ENCODE assay signal across 8 cellular contexts in genomic region chrX:132957211-132958085, GRCh38. TPM values are rescaled to one million over a fixed set of nuclear protein-coding genes. Genes with fewer than 3 reads are reported as not detected.
A peak's percentile ranks its signal among the peaks of the same experiment; 100 is the strongest.
DNase-seq lines count a peak whose midpoint lies in the region; ATAC-seq and TF ChIP-seq lines count a peak whose summit lies in the region.

No MANE protein-coding gene starts in this region.

- H3K4me2 ChIP-seq in HCT116 (ENCODE audit: low read length), result peak overlapping the region; percentile 87

- H3K27ac ChIP-seq in HCT116 (ENCODE audit: low read depth, low read length), result peak overlapping the region; percentile 74

- no peak for DNase-seq in HCT116 (ENCODE audit: low read depth, low spot score)
- DNase-seq in T-helper 2 cell treated with Interferon-gamma antibody and Interleukin-4, amounts not matched to agents 5 μg/mL and 100 μg/mL, for 36 hours (ENCODE audit: low spot score), result no peak
- peak; percentile 19 to 83 (median 58) for DNase-seq in head of caudate nucleus
- no peak for DNase-seq in retinal pigment epithelial cell (ENCODE audit: low read depth)
- no peak for DNase-seq in RPMI8226
- DNase-seq in NCI-H510A treated with DMSO at 0.1 percent for 48 hours (lab: John Stamatoyannopoulos, UW), result no peak
- no peak for DNase-seq in NCI-H1048 (lab: John Stamatoyannopoulos, UW)
- no peak for DNase-seq in DMS153 treated with DMSO at 0.1 percent for 48 hours (lab: John Stamatoyannopoulos, UW; ENCODE audit: unreplicated experiment)

- H3K4me3 ChIP-seq in HCT116 (replicated peaks in 1 of 2; ENCODE audit: low read depth in 1 of 2, low read length in 2 of 2) (peak overlapping the region; percentile 53 to 64), retinal pigment epithelial cell (ENCODE audit: low read length) (peak overlapping the region; percentile 54)

- TF ChIP-seq RAD21 in HCT116 (IDR thresholded peaks at IDR 0.05; ENCODE audit: low read depth), result no peak

- H4K20me1 ChIP-seq in HCT116 (ENCODE audit: insufficient read depth), result no peaks in the 10 kb centered on the region

- CTCF ChIA-PET in HCT116 (lab: Charles Lee), result interaction anchor here (2.7 kb wide), 1 partner anchor 9 kb away, joined by 8 read pairs; no protein-coding TSS in a partner anchor

- H3K27ac Mint-ChIP-seq in T-helper 2 cell treated with Interferon-gamma antibody and Interleukin-4, amounts not matched to agents 5 μg/mL and 100 μg/mL, for 36 hours, result no peak overlapping the region

- POLR2A ChIA-PET in HCT116 (lab: Charles Lee), result no interaction called here

- peak overlapping the region; percentile 86 for H3K9ac ChIP-seq in HCT116 (ENCODE audit: low read length)

- no peaks in the 10 kb centered on the region for H3K27me3 ChIP-seq in HCT116 (ENCODE audit: insufficient read depth, low read length)

- H3K4me3 Mint-ChIP-seq in T-helper 2 cell treated with Interferon-gamma antibody and Interleukin-4, amounts not matched to agents 5 μg/mL and 100 μg/mL, for 36 hours, result peak overlapping the region; percentile 64

- RAD21 ChIA-PET in HCT116 (lab: Charles Lee; ENCODE audit: low non-redundant PET in 1 of 2, low total read pairs in 2 of 2, uncharacterized antibody in 2 of 2, unreplicated experiment in 2 of 2), result no interaction called here

- no peaks in the 10 kb centered on the region; a peak in 1 of 4 replicates for H3K36me3 ChIP-seq in HCT116 (ENCODE audit: control insufficient read depth in 1 of 2, insufficient read depth in 2 of 2, low read length in 2 of 2)

- intact Hi-C loops in HCT116 (cut with micrococcal nuclease) (no loop called here), head of caudate nucleus (cut with DNase I) (no loop called here)

- H3K9me2 ChIP-seq in HCT116 (ENCODE audit: insufficient read depth), result no peaks in the 10 kb centered on the region

- H2AFZ ChIP-seq in HCT116 (ENCODE audit: low read depth, low read length, poor library complexity, severe bottlenecking), result no peak overlapping the region

- H3K27me3 Mint-ChIP-seq in T-helper 2 cell treated with Interferon-gamma antibody and Interleukin-4, amounts not matched to agents 5 μg/mL and 100 μg/mL, for 36 hours (ENCODE audit: low read depth), result peaks cover 44% of the 10 kb centered on the region

- H3K9me3 Mint-ChIP-seq in T-helper 2 cell treated with Interferon-gamma antibody and Interleukin-4, amounts not matched to agents 5 μg/mL and 100 μg/mL, for 36 hours, result no peaks in the 10 kb centered on the region

- no TSS peak for BruUV-seq in HCT116 (replicated peaks; lab: Mats Ljungman, UMichigan)

- H3K4me1 Mint-ChIP-seq in T-helper 2 cell treated with Interferon-gamma antibody and Interleukin-4, amounts not matched to agents 5 μg/mL and 100 μg/mL, for 36 hours (ENCODE audit: low read depth), result no peaks in the 10 kb centered on the region

- ATAC-seq in HCT116, result peak; percentile 61

- H3K4me1 ChIP-seq in HCT116 (ENCODE audit: control insufficient read depth in 1 of 2, insufficient read depth in 2 of 2, low read length in 2 of 2), result peaks cover 12 to 24% of the 10 kb centered on the region in 2 experiments

- no peaks in the 10 kb centered on the region for H3K9me3 ChIP-seq in HCT116 (ENCODE audit: control insufficient read depth in 1 of 2, insufficient read depth in 1 of 2, low read depth in 1 of 2, low read length in 2 of 2)

- no peak for TF ChIP-seq CTCF in HCT116 (IDR thresholded peaks at IDR 0.05 in 2 of 3, conservative IDR thresholded peaks at IDR 0.05 in 1 of 3; ENCODE audit: borderline replicate concordance in 1 of 3, insufficient read depth in 1 of 3, low read depth in 2 of 3, low read length in 2 of 3)
- no peak for TF ChIP-seq CTCF in retinal pigment epithelial cell (conservative IDR thresholded peaks at IDR 0.05; ENCODE audit: low read depth, low read length)

- no peak for TF ChIP-seq POLR2A in HCT116 (IDR thresholded peaks at IDR 0.05; ENCODE audit: borderline replicate concordance, extremely low read depth, insufficient read depth, insufficient read length)

- H3K79me2 ChIP-seq in HCT116 (ENCODE audit: insufficient read depth, low read length), result peaks cover 30% of the 10 kb centered on the region

- H3K36me3 Mint-ChIP-seq in T-helper 2 cell treated with Interferon-gamma antibody and Interleukin-4, amounts not matched to agents 5 μg/mL and 100 μg/mL, for 36 hours (ENCODE audit: low read depth), result no peaks in the 10 kb centered on the region

TF ChIP-seq in HCT116, 20 proteins besides CTCF, POLR2A, EP300 and RAD21:
- TF ChIP-seq ZNF274 (IDR thresholded peaks at IDR 0.05; ENCODE audit: low read depth, low read length), result no peak
- no peak for TF ChIP-seq EGR1 (IDR thresholded peaks at IDR 0.05; ENCODE audit: low read depth)
- no peak for TF ChIP-seq JUND (IDR thresholded peaks at IDR 0.05)
- no peak for TF ChIP-seq YY1 (IDR thresholded peaks at IDR 0.05; ENCODE audit: extremely low read depth, insufficient replicate concordance, low read depth, low read length)
- no peak for TF ChIP-seq SRF (IDR thresholded peaks at IDR 0.05; ENCODE audit: low read depth)
- TF ChIP-seq FOSL1 (IDR thresholded peaks at IDR 0.05; ENCODE audit: low read depth), result no peak
- no peak for TF ChIP-seq EZH2phosphoT487 (IDR thresholded peaks at IDR 0.05; ENCODE audit: borderline replicate concordance)
- no peak for TF ChIP-seq TCF7L2 (IDR thresholded peaks at IDR 0.05; ENCODE audit: borderline replicate concordance, extremely low read depth, insufficient read depth, insufficient read length)
- TF ChIP-seq ZFX (IDR thresholded peaks at IDR 0.05), result no peak
- TF ChIP-seq CEBPB (IDR thresholded peaks at IDR 0.05; ENCODE audit: low read depth), result no peak
- TF ChIP-seq, protein P1, sequence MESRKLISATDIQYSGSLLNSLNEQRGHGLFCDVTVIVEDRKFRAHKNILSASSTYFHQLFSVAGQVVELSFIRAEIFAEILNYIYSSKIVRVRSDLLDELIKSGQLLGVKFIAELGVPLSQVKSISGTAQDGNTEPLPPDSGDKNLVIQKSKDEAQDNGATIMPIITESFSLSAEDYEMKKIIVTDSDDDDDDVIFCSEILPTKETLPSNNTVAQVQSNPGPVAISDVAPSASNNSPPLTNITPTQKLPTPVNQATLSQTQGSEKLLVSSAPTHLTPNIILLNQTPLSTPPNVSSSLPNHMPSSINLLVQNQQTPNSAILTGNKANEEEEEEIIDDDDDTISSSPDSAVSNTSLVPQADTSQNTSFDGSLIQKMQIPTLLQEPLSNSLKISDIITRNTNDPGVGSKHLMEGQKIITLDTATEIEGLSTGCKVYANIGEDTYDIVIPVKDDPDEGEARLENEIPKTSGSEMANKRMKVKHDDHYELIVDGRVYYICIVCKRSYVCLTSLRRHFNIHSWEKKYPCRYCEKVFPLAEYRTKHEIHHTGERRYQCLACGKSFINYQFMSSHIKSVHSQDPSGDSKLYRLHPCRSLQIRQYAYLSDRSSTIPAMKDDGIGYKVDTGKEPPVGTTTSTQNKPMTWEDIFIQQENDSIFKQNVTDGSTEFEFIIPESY (IDR thresholded peaks at IDR 0.05; ENCODE audit: extremely low read depth, insufficient replicate concordance, low read length), result no peak
- no peak for TF ChIP-seq POLR2AphosphoS5 (IDR thresholded peaks at IDR 0.05; ENCODE audit: low read depth, low read length)
- TF ChIP-seq REST (IDR thresholded peaks at IDR 0.05; ENCODE audit: low read depth), result no peak
- no peak for TF ChIP-seq EZH2 (IDR thresholded peaks at IDR 0.05)
- TF ChIP-seq ELF1 (IDR thresholded peaks at IDR 0.05; ENCODE audit: borderline replicate concordance, low read depth), result no peak

RNA-seq across cellular contexts. Expression of gene HS6ST2, which starts 1.0 kb away (rescaled TPM):
- 24.6 TPM for total RNA-seq in HCT116 (2021; ENCODE audit: unreplicated experiment)
- 13.3 and 14.2 TPM in 2 replicates for polyA plus RNA-seq in HCT116 (2012)

Comparison
In these comparisons a context has a peak if more than half of its experiments do, and no peak if none do; other contexts are left out.
1. DNase-seq: peak in head of caudate nucleus (42 of 42); none in HCT116 (single experiment), T-helper 2 cell treated with Interferon-gamma antibody and Interleukin-4, amounts not matched to agents 5 μg/mL and 100 μg/mL, for 36 hours (single experiment), retinal pigment epithelial cell (single experiment), RPMI8226 (single experiment), NCI-H510A treated with DMSO at 0.1 percent for 48 hours (single experiment), NCI-H1048 (single experiment) and DMS153 treated with DMSO at 0.1 percent for 48 hours (single experiment).